ENCODE assay signal across 18 cellular contexts in the genomic region with DNA sequence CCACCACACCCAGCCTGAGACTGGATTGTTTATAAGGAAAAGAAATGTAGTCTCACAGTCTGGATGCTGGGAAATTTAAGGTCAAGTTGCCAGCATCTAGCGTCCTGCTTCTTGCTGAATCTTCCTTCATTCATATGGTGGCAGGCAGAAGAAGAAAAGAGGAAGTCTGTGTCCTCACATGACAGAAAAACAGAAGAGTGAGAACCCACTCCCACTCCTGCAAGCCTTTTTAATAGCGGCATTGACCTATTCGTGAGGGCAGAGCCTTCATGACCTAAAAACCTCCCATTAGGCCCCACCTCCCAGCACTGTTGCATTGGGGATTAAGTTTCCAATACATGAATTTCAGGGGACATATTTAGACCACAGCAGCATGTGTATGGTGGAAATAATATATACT.
"Had no signal": no experiment of that assay in that cellular context is flagged by ENCODE, and none has a peak within 500 bp of the region (broad histone marks: within the 10 kb centered on the region; RNA-seq: fewer than 3 reads in every experiment).

No MANE protein-coding gene starts in this region.

- H3K4me3 ChIP-seq: esophagus squamous epithelium, prostate gland, right lobe of liver, tibial artery, upper lobe of left lung, uterus had no signal

- H3K27ac Mint-ChIP-seq: effector memory CD8-positive, alpha-beta T cell; naive thymus-derived CD4-positive, alpha-beta T cell; nephron progenitor cell; stimulated activated effector memory CD8-positive, alpha-beta T cell treated with anti-CD3 and anti-CD28 coated beads, Interleukin-12 subunit alpha, Interleukin-12 subunit beta, amount 100 ng/mL, for 72 hours; stimulated activated naive CD8-positive, alpha-beta T cell treated with anti-CD3 and anti-CD28 coated beads, Interleukin-15, Interleukin-2, amounts not matched to agents 100 ng/mL and 50 ng/mL, for 24 hours had no signal

- H3K36me3 ChIP-seq: esophagus squamous epithelium, prostate gland, right lobe of liver, tibial artery, upper lobe of left lung, uterus had no signal

- DNase-seq: effector memory CD8-positive, alpha-beta T cell; esophagus squamous epithelium; foreskin fibroblast; immature natural killer cell; left ventricle myocardium superior; naive thymus-derived CD4-positive, alpha-beta T cell; nephron progenitor cell; right lobe of liver; stimulated activated CD4-positive, alpha-beta T cell treated with anti-CD3 and anti-CD28 coated beads, Interleukin-4, amount 100 ng/mL, for 1 hour; stimulated activated CD8-positive, alpha-beta memory T cell treated with anti-CD3 and anti-CD28 coated beads, Interleukin-4, amount 100 ng/mL, for 48 hours; tibial artery; upper lobe of left lung; uterus had no signal

- H3K4me3 Mint-ChIP-seq: effector memory CD8-positive, alpha-beta T cell; immature natural killer cell; naive thymus-derived CD4-positive, alpha-beta T cell; nephron progenitor cell; stimulated activated effector memory CD8-positive, alpha-beta T cell treated with anti-CD3 and anti-CD28 coated beads, Interleukin-12 subunit alpha, Interleukin-12 subunit beta, amount 100 ng/mL, for 72 hours; stimulated activated naive CD8-positive, alpha-beta T cell treated with anti-CD3 and anti-CD28 coated beads, Interleukin-15, Interleukin-2, amounts not matched to agents 100 ng/mL and 50 ng/mL, for 24 hours had no signal

- H3K27me3 Mint-ChIP-seq: effector memory CD8-positive, alpha-beta T cell; naive thymus-derived CD4-positive, alpha-beta T cell; stimulated activated naive CD8-positive, alpha-beta T cell treated with anti-CD3 and anti-CD28 coated beads, Interleukin-15, Interleukin-2, amounts not matched to agents 100 ng/mL and 50 ng/mL, for 24 hours had no signal

- H3K27me3 ChIP-seq: esophagus squamous epithelium, right lobe of liver, upper lobe of left lung, uterus had no signal

- H3K27ac ChIP-seq: epithelial cell of prostate, esophagus squamous epithelium, parathyroid adenoma, prostate gland, right lobe of liver, tibial artery, upper lobe of left lung, uterus had no signal

- H3K36me3 Mint-ChIP-seq: immature natural killer cell had no signal

- H3K4me1 ChIP-seq: esophagus squamous epithelium, parathyroid adenoma, prostate gland, right lobe of liver, tibial artery, upper lobe of left lung, uterus had no signal

- H3K9me3 ChIP-seq: esophagus squamous epithelium, prostate gland, right lobe of liver, tibial artery, upper lobe of left lung, uterus had no signal

- ATAC-seq: effector memory CD8-positive, alpha-beta T cell; left ventricle myocardium superior; naive thymus-derived CD4-positive, alpha-beta T cell; right lobe of liver; stimulated activated effector memory CD8-positive, alpha-beta T cell treated with anti-CD3 and anti-CD28 coated beads, Interleukin-12 subunit alpha, Interleukin-12 subunit beta, amount 100 ng/mL, for 72 hours had no signal

- H3K4me1 Mint-ChIP-seq: naive thymus-derived CD4-positive, alpha-beta T cell; stimulated activated effector memory CD8-positive, alpha-beta T cell treated with anti-CD3 and anti-CD28 coated beads, Interleukin-12 subunit alpha, Interleukin-12 subunit beta, amount 100 ng/mL, for 72 hours had no signal
